In genomic region chr1:206438554-206438953, GRCh38 we compare ENCODE assay signal across 8 cellular contexts.
"Had no signal": no experiment of that assay in that cellular context is flagged by ENCODE, and none has a peak within 500 bp of the region (broad histone marks: within the 10 kb centered on the region; RNA-seq: fewer than 3 reads in every experiment).

No MANE protein-coding gene starts in this region.

- DNase-seq: H9, HCEC 1CT, KG1 had no signal

- H3K4me2 ChIP-seq: GM23338 had no signal

- H3K4me3 Mint-ChIP-seq: GM23338, H9, IgD-negative memory B cell had no signal

- H3K4me3 ChIP-seq: GM23338 had no signal

- H3K9me3 Mint-ChIP-seq: GM23338, H9, IgD-negative memory B cell had no signal

- FAIRE-seq: H1, H54, HTR-8/SVneo had no signal

- ATAC-seq: GM23338 had no signal

- H3K4me1 Mint-ChIP-seq: H9, IgD-negative memory B cell had no signal

- H2AFZ ChIP-seq: GM23338 had no signal

- H3K27ac Mint-ChIP-seq: GM23338, H9 had no signal

- H3K27me3 Mint-ChIP-seq: IgD-negative memory B cell had no signal
